ENCODE assay signal across 33 cellular contexts in genomic region chr6:33874136-33874535, GRCh38.
"Had no signal": no experiment of that assay in that cellular context is flagged by ENCODE, and none has a peak within 500 bp of the region (broad histone marks: within the 10 kb centered on the region; RNA-seq: fewer than 3 reads in every experiment).

No MANE protein-coding gene starts in this region.

- H3K27ac Mint-ChIP-seq: activated CD4-positive, alpha-beta memory T cell treated with anti-CD3 and anti-CD28 coated beads for 36 hours; activated CD4-positive, alpha-beta T cell treated with anti-CD3 and anti-CD28 coated beads for 36 hours; activated CD4-positive, alpha-beta T cell treated with anti-CD3 and anti-CD28 coated beads, Interleukin-2, amount 10 ng/mL, durations not matched to agents 24 days and 14 days; activated CD8-positive, alpha-beta memory T cell treated with anti-CD3 and anti-CD28 coated beads, Interleukin-2, amount 10 ng/mL, durations not matched to agents 7 days and 5 days; activated naive CD4-positive, alpha-beta T cell treated with anti-CD3 and anti-CD28 coated beads for 36 hours; activated naive CD4-positive, alpha-beta T cell treated with anti-CD3 and anti-CD28 coated beads, Interleukin-2, amount 50 U/mL, for 24 hours; activated naive CD8-positive, alpha-beta T cell treated with anti-CD3 and anti-CD28 coated beads for 36 hours; activated naive CD8-positive, alpha-beta T cell treated with anti-CD3 and anti-CD28 coated beads, Interleukin-2, amount 50 U/mL, for 24 hours; activated T-helper 1 cell treated with anti-CD3 and anti-CD28 coated beads, Interleukin-12 subunit alpha, Interleukin-12 subunit beta, Interleukin-2, Interleukin-4 antibody, amounts not matched to agents 30 ng/mL and 10 ng/mL and 1 ng/mL, durations not matched to agents 14 hours and 24 hours and 36 hours; activated T-helper 2 cell treated with anti-CD3 and anti-CD28 coated beads, Interferon-gamma antibody, Interleukin-2, Interleukin-4, amounts not matched to agents 10 μg/mL and 5 μg/mL and 100 μg/mL, durations not matched to agents 14 hours and 24 hours and 36 hours; T-helper 17 cell; T-helper 2 cell treated with Interferon-gamma antibody and Interleukin-4, amounts not matched to agents 5 μg/mL and 100 μg/mL, for 36 hours had no signal

- H3K4me3 Mint-ChIP-seq: activated CD4-positive, alpha-beta memory T cell treated with anti-CD3 and anti-CD28 coated beads for 36 hours; activated CD4-positive, alpha-beta T cell treated with anti-CD3 and anti-CD28 coated beads for 36 hours; activated CD4-positive, alpha-beta T cell treated with anti-CD3 and anti-CD28 coated beads, Interleukin-2, amount 10 ng/mL, durations not matched to agents 24 days and 14 days; activated CD8-positive, alpha-beta memory T cell treated with anti-CD3 and anti-CD28 coated beads, Interleukin-2, amount 10 ng/mL, durations not matched to agents 7 days and 5 days; activated CD8-positive, alpha-beta T cell treated with anti-CD3 and anti-CD28 coated beads, Interleukin-2, amount 10 ng/mL, durations not matched to agents 7 days and 5 days; activated naive CD4-positive, alpha-beta T cell treated with anti-CD3 and anti-CD28 coated beads for 36 hours; activated naive CD4-positive, alpha-beta T cell treated with anti-CD3 and anti-CD28 coated beads, Interleukin-2, amount 50 U/mL, for 24 hours; activated naive CD8-positive, alpha-beta T cell treated with anti-CD3 and anti-CD28 coated beads for 36 hours; activated naive CD8-positive, alpha-beta T cell treated with anti-CD3 and anti-CD28 coated beads, Interleukin-2, amount 50 U/mL, for 24 hours; activated T-helper 1 cell treated with anti-CD3 and anti-CD28 coated beads, Interleukin-12 subunit alpha, Interleukin-12 subunit beta, Interleukin-2, Interleukin-4 antibody, amounts not matched to agents 30 ng/mL and 10 ng/mL and 1 ng/mL, durations not matched to agents 14 hours and 24 hours and 36 hours; effector memory CD8-positive, alpha-beta T cell; T-helper 2 cell treated with Interferon-gamma antibody and Interleukin-4, amounts not matched to agents 5 μg/mL and 100 μg/mL, for 36 hours had no signal

- H3K36me3 Mint-ChIP-seq: activated CD4-positive, alpha-beta memory T cell treated with anti-CD3 and anti-CD28 coated beads for 36 hours; activated CD8-positive, alpha-beta memory T cell treated with anti-CD3 and anti-CD28 coated beads, Interleukin-2, amount 10 ng/mL, durations not matched to agents 7 days and 5 days; activated naive CD4-positive, alpha-beta T cell treated with anti-CD3 and anti-CD28 coated beads, Interleukin-2, amount 50 U/mL, for 24 hours; activated naive CD8-positive, alpha-beta T cell treated with anti-CD3 and anti-CD28 coated beads for 36 hours had no signal

- H3K4me1 ChIP-seq: adrenal gland, esophagus muscularis mucosa, foreskin keratinocyte, gastrocnemius medialis had no signal

- ATAC-seq: activated CD4-positive, alpha-beta T cell treated with anti-CD3 and anti-CD28 coated beads for 36 hours; activated CD8-positive, alpha-beta memory T cell treated with anti-CD3 and anti-CD28 coated beads, Interleukin-2, amount 10 ng/mL, durations not matched to agents 7 days and 5 days; activated CD8-positive, alpha-beta T cell treated with anti-CD3 and anti-CD28 coated beads, Interleukin-2, amount 10 ng/mL, durations not matched to agents 7 days and 5 days; activated naive CD8-positive, alpha-beta T cell treated with anti-CD3 and anti-CD28 coated beads, Interleukin-2, amount 50 U/mL, for 24 hours; body of pancreas; effector memory CD8-positive, alpha-beta T cell; foreskin keratinocyte; gastrocnemius medialis; T-helper 17 cell had no signal

- H3K4me3 ChIP-seq: adrenal gland, body of pancreas, esophagus muscularis mucosa, gastrocnemius medialis had no signal

- H3K27me3 Mint-ChIP-seq: activated CD4-positive, alpha-beta T cell treated with anti-CD3 and anti-CD28 coated beads for 36 hours; activated naive CD4-positive, alpha-beta T cell treated with anti-CD3 and anti-CD28 coated beads, Interleukin-2, amount 50 U/mL, for 24 hours; activated naive CD8-positive, alpha-beta T cell treated with anti-CD3 and anti-CD28 coated beads for 36 hours had no signal

- H3K27me3 ChIP-seq: adrenal gland, body of pancreas, gastrocnemius medialis had no signal

- H3K9me3 Mint-ChIP-seq: activated CD4-positive, alpha-beta memory T cell treated with anti-CD3 and anti-CD28 coated beads for 36 hours; activated CD4-positive, alpha-beta T cell treated with anti-CD3 and anti-CD28 coated beads, Interleukin-2, amount 10 ng/mL, durations not matched to agents 24 days and 14 days; activated naive CD4-positive, alpha-beta T cell treated with anti-CD3 and anti-CD28 coated beads for 36 hours; activated naive CD4-positive, alpha-beta T cell treated with anti-CD3 and anti-CD28 coated beads, Interleukin-2, amount 50 U/mL, for 24 hours; activated naive CD8-positive, alpha-beta T cell treated with anti-CD3 and anti-CD28 coated beads for 36 hours; activated naive CD8-positive, alpha-beta T cell treated with anti-CD3 and anti-CD28 coated beads, Interleukin-2, amount 50 U/mL, for 24 hours; activated T-helper 1 cell treated with anti-CD3 and anti-CD28 coated beads, Interleukin-12 subunit alpha, Interleukin-12 subunit beta, Interleukin-2, Interleukin-4 antibody, amounts not matched to agents 30 ng/mL and 10 ng/mL and 1 ng/mL, durations not matched to agents 14 hours and 24 hours and 36 hours; activated T-helper 2 cell treated with anti-CD3 and anti-CD28 coated beads, Interferon-gamma antibody, Interleukin-2, Interleukin-4, amounts not matched to agents 10 μg/mL and 5 μg/mL and 100 μg/mL, durations not matched to agents 14 hours and 24 hours and 36 hours; effector memory CD8-positive, alpha-beta T cell; T-helper 2 cell treated with Interferon-gamma antibody and Interleukin-4, amounts not matched to agents 5 μg/mL and 100 μg/mL, for 36 hours had no signal

- H3K4me1 Mint-ChIP-seq: activated naive CD4-positive, alpha-beta T cell treated with anti-CD3 and anti-CD28 coated beads, Interleukin-2, amount 50 U/mL, for 24 hours had no signal

- H3K9me3 ChIP-seq: adrenal gland, body of pancreas, esophagus muscularis mucosa, gastrocnemius medialis had no signal

- H3K36me3 ChIP-seq: adrenal gland, esophagus muscularis mucosa, gastrocnemius medialis had no signal

- DNase-seq: activated CD4-positive, alpha-beta memory T cell treated with anti-CD3 and anti-CD28 coated beads for 36 hours; activated CD4-positive, alpha-beta T cell treated with anti-CD3 and anti-CD28 coated beads for 36 hours; activated CD4-positive, alpha-beta T cell treated with anti-CD3 and anti-CD28 coated beads, Interleukin-2, amount 10 ng/mL, durations not matched to agents 24 days and 14 days; activated CD4-positive, CD25-positive, alpha-beta regulatory T cell; activated CD4-positive, CD25-positive, alpha-beta regulatory T cell treated with anti-CD3 and anti-CD28 coated beads, Interleukin-2, amount 50 U/mL, for 72 hours; activated CD8-positive, alpha-beta memory T cell treated with anti-CD3 and anti-CD28 coated beads, Interleukin-2, amount 10 ng/mL, durations not matched to agents 7 days and 5 days; activated CD8-positive, alpha-beta memory T cell treated with anti-CD3 and anti-CD28 coated beads, Interleukin-2, amount 50 U/mL, for 4 hours; activated CD8-positive, alpha-beta T cell treated with anti-CD3 and anti-CD28 coated beads, Interleukin-2, amount 10 ng/mL, durations not matched to agents 7 days and 5 days; activated effector memory CD4-positive, alpha-beta T cell treated with anti-CD3 and anti-CD28 coated beads, Interleukin-2, amount 50 U/mL, for 16 hours; activated naive CD4-positive, alpha-beta T cell treated with anti-CD3 and anti-CD28 coated beads for 36 hours; activated naive CD8-positive, alpha-beta T cell treated with anti-CD3 and anti-CD28 coated beads for 36 hours; activated naive CD8-positive, alpha-beta T cell treated with anti-CD3 and anti-CD28 coated beads, Interleukin-2, amount 50 U/mL, for 24 hours; activated T-cell treated with anti-CD3 and anti-CD28 coated beads, Interleukin-2, amount 50 U/mL, for 1 hour; activated T-cell treated with anti-CD3 and anti-CD28 coated beads, Interleukin-2, amount 50 U/mL, for 48 hours; adrenal gland; aorta; body of pancreas; caudate nucleus; cortex of kidney; dermis blood vessel endothelial cell; effector CD4-positive, alpha-beta T cell; effector memory CD8-positive, alpha-beta T cell; erythroblast; foreskin keratinocyte; gastrocnemius medialis; T-helper 1 cell; T-helper 17 cell; T1000 had no signal

- H3K27ac ChIP-seq: adrenal gland, body of pancreas, esophagus muscularis mucosa, foreskin keratinocyte, gastrocnemius medialis had no signal
